In genomic region chr3:177338697-177339219, GRCh38 we compare ENCODE assay signal across 1 cellular context.
A peak's percentile ranks its signal among the peaks of the same experiment; 100 is the strongest.
TF ChIP-seq lines count a peak whose summit lies in the region.

No MANE protein-coding gene starts in this region.

TF ChIP-seq in HepG2, 621 proteins besides CTCF, POLR2A, EP300 and RAD21 (continued from another document and continues in another):
- TF ChIP-seq STAT6 (CRISPR knock-in tag; IDR thresholded peaks at IDR 0.05; ENCODE audit: borderline replicate concordance) (0 out of 2 replicates have a peak, but pooled peaks have one; percentile 66), KLF16 (CRISPR knock-in tag; IDR thresholded peaks at IDR 0.05) (peak in 1 of 2 experiments; percentile 75; a peak in 1 of 4 replicates), TP53 (CRISPR knock-in tag; conservative IDR thresholded peaks at IDR 0.05) (no peak), ATF7 (IDR thresholded peaks at IDR 0.05) (no peak), ATF7 (CRISPR knock-in tag; IDR thresholded peaks at IDR 0.05) (no peak), TFE3 (CRISPR knock-in tag; IDR thresholded peaks at IDR 0.05) (0 out of 2 replicates have a peak, but pooled peaks have one; percentile 25), FOXA3 (CRISPR knock-in tag; IDR thresholded peaks at IDR 0.05) (peak; percentile 77), MTA3 (CRISPR knock-in tag; IDR thresholded peaks at IDR 0.05) (no peak), BRD4 (CRISPR knock-in tag; IDR thresholded peaks at IDR 0.05) (no peak), ZFP1 (CRISPR knock-in tag; IDR thresholded peaks at IDR 0.05) (no peak), HOXA5 (CRISPR knock-in tag; IDR thresholded peaks at IDR 0.05) (peak; percentile 62; the same call in 1 of the 2 replicates), HDAC2 (CRISPR knock-in tag; IDR thresholded peaks at IDR 0.05) (peak; percentile 78), HMG20A (CRISPR knock-in tag; IDR thresholded peaks at IDR 0.05; ENCODE audit: borderline replicate concordance) (peak; percentile 86; the same call in 1 of the 2 replicates), ZNF841 (CRISPR knock-in tag; IDR thresholded peaks at IDR 0.05; ENCODE audit: borderline replicate concordance) (no peak), ZNF501 (CRISPR knock-in tag; IDR thresholded peaks at IDR 0.05) (no peak), ZNF362 (CRISPR knock-in tag; IDR thresholded peaks at IDR 0.05; ENCODE audit: borderline replicate concordance) (peak; percentile 49; the same call in 1 of the 2 replicates), ZNF343 (CRISPR knock-in tag; IDR thresholded peaks at IDR 0.05) (no peak), FLYWCH1 (CRISPR knock-in tag; IDR thresholded peaks at IDR 0.05) (no peak), ZNF143 (CRISPR knock-in tag; IDR thresholded peaks at IDR 0.05) (no peak), THAP7 (CRISPR knock-in tag; IDR thresholded peaks at IDR 0.05) (no peak), ZSCAN9 (CRISPR knock-in tag; IDR thresholded peaks at IDR 0.05; ENCODE audit: borderline replicate concordance) (no peak; the same call in 1 of the 2 replicates), ZNF740 (CRISPR knock-in tag; IDR thresholded peaks at IDR 0.05) (no peak), ZNF446 (CRISPR knock-in tag; IDR thresholded peaks at IDR 0.05) (no peak), ZNF850 (CRISPR knock-in tag; conservative IDR thresholded peaks at IDR 0.05) (no peak), ZBTB14 (CRISPR knock-in tag; IDR thresholded peaks at IDR 0.05) (no peak), ZNF18 (CRISPR knock-in tag; IDR thresholded peaks at IDR 0.05; ENCODE audit: insufficient replicate concordance) (no peak), NR0B2 (CRISPR knock-in tag; IDR thresholded peaks at IDR 0.05) (no peak), ZNF235 (CRISPR knock-in tag; IDR thresholded peaks at IDR 0.05; ENCODE audit: borderline replicate concordance) (no peak), TRIM22 (IDR thresholded peaks at IDR 0.05) (no peak), ZNF121 (CRISPR knock-in tag; IDR thresholded peaks at IDR 0.05) (no peak), MEIS2 (CRISPR knock-in tag; IDR thresholded peaks at IDR 0.05) (no peak), E2F1 (CRISPR knock-in tag; IDR thresholded peaks at IDR 0.05) (no peak), KAT8 (CRISPR knock-in tag; IDR thresholded peaks at IDR 0.05) (peak; percentile 72; the same call in 1 of the 2 replicates), ZNF282 (IDR thresholded peaks at IDR 0.05; ENCODE audit: partially characterized antibody) (no peak), HNF4A (CRISPR knock-in tag; IDR thresholded peaks at IDR 0.05) (peak; percentile 87), THRA (CRISPR knock-in tag; IDR thresholded peaks at IDR 0.05; ENCODE audit: borderline replicate concordance) (0 out of 2 replicates have a peak, but pooled peaks have one; percentile 42), SIN3A (IDR thresholded peaks at IDR 0.05; ENCODE audit: borderline replicate concordance, low read depth, low read length) (no peak), ZSCAN21 (CRISPR knock-in tag; IDR thresholded peaks at IDR 0.05; ENCODE audit: borderline replicate concordance) (no peak), ZNF773 (CRISPR knock-in tag; IDR thresholded peaks at IDR 0.05; ENCODE audit: borderline replicate concordance) (no peak), ZMAT3 (CRISPR knock-in tag; conservative IDR thresholded peaks at IDR 0.05) (no peak), ERF (CRISPR knock-in tag; IDR thresholded peaks at IDR 0.05) (peak; percentile 57; the same call in 1 of the 2 replicates), ZNF552 (CRISPR knock-in tag; IDR thresholded peaks at IDR 0.05; ENCODE audit: borderline replicate concordance) (no peak), WIZ (CRISPR knock-in tag; IDR thresholded peaks at IDR 0.05) (no peak), SP1 (IDR thresholded peaks at IDR 0.05) (no peak), SP1 (CRISPR knock-in tag; IDR thresholded peaks at IDR 0.05) (no peak), JUNB (CRISPR knock-in tag; IDR thresholded peaks at IDR 0.05; ENCODE audit: borderline replicate concordance) (no peak), TBX2 (CRISPR knock-in tag; IDR thresholded peaks at IDR 0.05; ENCODE audit: borderline replicate concordance) (peak; percentile 58), DDIT3 (CRISPR knock-in tag; IDR thresholded peaks at IDR 0.05) (no peak), DNMT1 (CRISPR knock-in tag; IDR thresholded peaks at IDR 0.05) (no peak), ZC3H13 (CRISPR knock-in tag; IDR thresholded peaks at IDR 0.05) (no peak), HHEX (CRISPR knock-in tag; IDR thresholded peaks at IDR 0.05) (no peak), ZKSCAN1 (IDR thresholded peaks at IDR 0.05; ENCODE audit: low read length) (no peak), TIGD3 (CRISPR knock-in tag; IDR thresholded peaks at IDR 0.05; ENCODE audit: borderline replicate concordance) (no peak), NBN (conservative IDR thresholded peaks at IDR 0.05) (no peak), MBD4 (IDR thresholded peaks at IDR 0.05; ENCODE audit: borderline replicate concordance, low read length) (no peak; the same call in 1 of the 2 replicates), GATAD2A (CRISPR knock-in tag; IDR thresholded peaks at IDR 0.05) (peak; percentile 95), ZNF879 (CRISPR knock-in tag; IDR thresholded peaks at IDR 0.05) (no peak), NFIC (IDR thresholded peaks at IDR 0.05; ENCODE audit: low read length) (peak; percentile 81), PLRG1 (conservative IDR thresholded peaks at IDR 0.05) (no peak), SMYD3 (CRISPR knock-in tag; IDR thresholded peaks at IDR 0.05) (no peak), ZNF224 (CRISPR knock-in tag; IDR thresholded peaks at IDR 0.05) (no peak)
